18 cellular contexts compared by ENCODE assay signal in genomic region chr12:50574621-50575348, GRCh38.
DNase-seq lines count a peak whose midpoint lies in the region; ATAC-seq and TF ChIP-seq lines count a peak whose summit lies in the region.
"Had no signal": no experiment of that assay in that cellular context is flagged by ENCODE, and none has a peak within 500 bp of the region (broad histone marks: within the 10 kb centered on the region; RNA-seq: fewer than 3 reads in every experiment).

No MANE protein-coding gene starts in this region.

- peak overlapping the region in 3 of 5 experiments; percentile 13 to 61 (median 60) for H3K4me3 Mint-ChIP-seq in brain
- H3K4me3 Mint-ChIP-seq in T-cell: no peak overlapping the region
- H3K4me3 Mint-ChIP-seq: effector memory CD8-positive, alpha-beta T cell; neural progenitor cell; stimulated activated naive CD8-positive, alpha-beta T cell treated with anti-CD3 and anti-CD28 coated beads, Interleukin-15, Interleukin-2, amounts not matched to agents 100 ng/mL and 50 ng/mL, for 24 hours had no signal

- peak; percentile 49 for DNase-seq in GM03348 (ENCODE audit: low spot score)
- DNase-seq in stomach: no peak
- no peak for DNase-seq in anterior cingulate cortex (lab: John Stamatoyannopoulos, UW)
- no peak for DNase-seq in T-cell
- DNase-seq: activated CD4-positive, alpha-beta T cell treated with anti-CD3 and anti-CD28 coated beads for 48 hours; activated gamma-delta T cell treated with Interleukin-2 at 50 U/mL for 16 hours; Caco-2; effector memory CD8-positive, alpha-beta T cell; NCI-H1092 treated with DMSO at 0.1 percent for 48 hours; NCI-H69; stimulated activated CD4-positive, alpha-beta T cell treated with anti-CD3 and anti-CD28 coated beads, Interleukin-1b, Interleukin-23, amount 100 ng/mL, for 48 hours had no signal

- intact Hi-C loops in stomach (cut with DNase I; ENCODE audit: low total_unique reads): no loop called here

- TF ChIP-seq CTCF in brain (conservative IDR thresholded peaks at IDR 0.05): no peak
- TF ChIP-seq CTCF in stomach (IDR thresholded peaks at IDR 0.05): no peak

- POLR2A ChIA-PET in T-cell (lab: Charles Lee): no interaction called here

- H3K36me3 Mint-ChIP-seq in brain (peaks cover 3% of the 10 kb centered on the region), T-cell (peaks cover 5% of the 10 kb centered on the region)
- H3K36me3 Mint-ChIP-seq: neural progenitor cell had no signal

- WGBS in stomach, 5 donors: 44 to 66% (median 52%) methylated on average over 5 of the region's 5 CpGs

- H3K4me1 ChIP-seq in iPS-20b (ENCODE audit: insufficient read depth, low read length) (peaks cover 37% of the 10 kb centered on the region), stomach (peaks cover 34 to 67% (median 52%) of the 10 kb centered on the region in 4 donors)

- H3K4me1 Mint-ChIP-seq in brain (peaks cover 59% of the 10 kb centered on the region), T-cell (peaks cover 25 to 35% (median 32%) of the 10 kb centered on the region in 3 donors)

- CTCF ChIA-PET in T-cell (lab: Charles Lee): no interaction called here

- H3K27me3 ChIP-seq in iPS-20b (ENCODE audit: insufficient read depth, low read length): no peaks in the 10 kb centered on the region
- H3K27me3 ChIP-seq in stomach: no peaks in the 10 kb centered on the region
- H3K27me3 ChIP-seq: neural progenitor cell had no signal

- peak overlapping the region; percentile 35 to 85 (median 75) for H3K27ac Mint-ChIP-seq in brain
- H3K27ac Mint-ChIP-seq in T-cell: no peak overlapping the region
- H3K27ac Mint-ChIP-seq: effector memory CD8-positive, alpha-beta T cell; neural progenitor cell; stimulated activated naive CD8-positive, alpha-beta T cell treated with anti-CD3 and anti-CD28 coated beads, Interleukin-15, Interleukin-2, amounts not matched to agents 100 ng/mL and 50 ng/mL, for 24 hours had no signal

- TF ChIP-seq EP300 in stomach (IDR thresholded peaks at IDR 0.05): no peak

- peak overlapping the region; percentile 65 for H3K27ac ChIP-seq in iPS-20b (ENCODE audit: low read length)
- peak overlapping the region in 3 of 5 donors; percentile 14 to 57 (median 38) for H3K27ac ChIP-seq in stomach
- H3K27ac ChIP-seq: HL-60, neural progenitor cell had no signal

- H3K36me3 ChIP-seq in iPS-20b (ENCODE audit: insufficient read depth, low read depth, low read length): no peaks in the 10 kb centered on the region
- H3K36me3 ChIP-seq in stomach: no peaks in the 10 kb centered on the region
- H3K36me3 ChIP-seq: neural progenitor cell had no signal

- peak overlapping the region; percentile 29; the same call in 1 of the 2 replicates for H3K9ac ChIP-seq in iPS-20b (ENCODE audit: low read depth, low read length)
- H3K9ac ChIP-seq: neural progenitor cell had no signal

- no peak for ATAC-seq in GM18502 (IDR thresholded peaks at IDR 0.05; ENCODE audit: poor library complexity, unreplicated experiment)
- no peak for ATAC-seq in HG03460 (IDR thresholded peaks at IDR 0.05; ENCODE audit: unreplicated experiment)
- ATAC-seq in T-cell (replicated peaks in 1 of 4): no peak
- ATAC-seq: effector memory CD8-positive, alpha-beta T cell had no signal

- H3K9me3 Mint-ChIP-seq in brain (no peaks in the 10 kb centered on the region), T-cell (no peaks in the 10 kb centered on the region)
- H3K9me3 Mint-ChIP-seq: effector memory CD8-positive, alpha-beta T cell; neural progenitor cell; stimulated activated naive CD8-positive, alpha-beta T cell treated with anti-CD3 and anti-CD28 coated beads, Interleukin-15, Interleukin-2, amounts not matched to agents 100 ng/mL and 50 ng/mL, for 24 hours had no signal

- H3K9me3 ChIP-seq in iPS-20b (ENCODE audit: insufficient read depth, low read depth, low read length): no peaks in the 10 kb centered on the region
- H3K9me3 ChIP-seq in stomach: no peaks in the 10 kb centered on the region
- H3K9me3 ChIP-seq: Caco-2 had no signal

- H3K27me3 Mint-ChIP-seq in brain: peaks cover 3% of the 10 kb centered on the region
- H3K27me3 Mint-ChIP-seq in T-cell: no peaks in the 10 kb centered on the region
- H3K27me3 Mint-ChIP-seq: effector memory CD8-positive, alpha-beta T cell; stimulated activated naive CD8-positive, alpha-beta T cell treated with anti-CD3 and anti-CD28 coated beads, Interleukin-15, Interleukin-2, amounts not matched to agents 100 ng/mL and 50 ng/mL, for 24 hours had no signal

- H3K4me3 ChIP-seq in iPS-20b (ENCODE audit: low read length) (peak overlapping the region; percentile 31), stomach (no peak overlapping the region)
- H3K4me3 ChIP-seq: neural progenitor cell had no signal

- no peak for TF ChIP-seq POLR2A in stomach (IDR thresholded peaks at IDR 0.05)

Comparison
In these comparisons a context has a peak if more than half of its experiments do, and no peak if none do; other contexts are left out.
1. H3K27ac Mint-ChIP-seq: peak in brain (5 of 5); none in T-cell (0 of 2).
2. H3K4me3 Mint-ChIP-seq: peak in brain (3 of 5); none in T-cell (0 of 3).